Comparison of ENCODE assay signal across 13 cellular contexts in genomic region chr3:16430717-16431630, GRCh38.
DNase-seq lines count a peak whose midpoint lies in the region; ATAC-seq, FAIRE-seq and TF ChIP-seq lines count a peak whose summit lies in the region.
"Had no signal": no experiment of that assay in that cellular context is flagged by ENCODE, and none has a peak within 500 bp of the region (broad histone marks: within the 10 kb centered on the region; RNA-seq: fewer than 3 reads in every experiment).

No MANE protein-coding gene starts in this region.

- ATAC-seq in CD4-positive, alpha-beta T cell (ENCODE audit: poor library complexity): no peak
- ATAC-seq in HG02981 (IDR thresholded peaks at IDR 0.05; ENCODE audit: unreplicated experiment) (peak; percentile 45), left cardiac atrium (no peak)
- ATAC-seq: K562 had no signal

- no peak overlapping the region for H3K27ac ChIP-seq in CD4-positive, alpha-beta T cell (ENCODE audit: low read depth, low read length)
- peak overlapping the region; percentile 98 for H3K27ac ChIP-seq in OCI-LY7 (ENCODE audit: low read depth, low read length, poor library complexity, severe bottlenecking)
- H3K27ac ChIP-seq: right atrium auricular region, VCaP had no signal

- peaks cover 89% of the 10 kb centered on the region for H3K79me2 ChIP-seq in OCI-LY7 (ENCODE audit: insufficient read depth, low read depth, low read length)

- H3K9me2 ChIP-seq in OCI-LY7 (ENCODE audit: insufficient read depth, low read length): no peaks in the 10 kb centered on the region

- BruUV-seq in OCI-LY7 (replicated peaks; lab: Mats Ljungman, UMichigan): TSS peak; percentile 7

- H3K9me3 Mint-ChIP-seq in CD4-positive, alpha-beta T cell: no peaks in the 10 kb centered on the region

- H3K4me1 ChIP-seq in OCI-LY7 (ENCODE audit: insufficient read depth, low read length, poor library complexity, severe bottlenecking): peaks cover 98% of the 10 kb centered on the region

- POLR2A ChIA-PET in CD4-positive, alpha-beta T cell (lab: Charles Lee): no interaction called here
- POLR2A ChIA-PET in OCI-LY7 (lab: Charles Lee): interaction anchor here (0.6 to 6.8 kb wide), 26 partner anchors 9 to 199 kb away, joined by 3 to 59 read pairs (median 4); partner anchors contain the start of gene RFTN1

- peaks cover 79% of the 10 kb centered on the region for H3K36me3 Mint-ChIP-seq in CD4-positive, alpha-beta T cell (ENCODE audit: low read depth)

- H3K27me3 ChIP-seq in CD4-positive, alpha-beta T cell (ENCODE audit: control insufficient read depth, insufficient read depth, low read length): no peaks in the 10 kb centered on the region
- H3K27me3 ChIP-seq: right atrium auricular region had no signal

- H3K9me3 ChIP-seq in CD4-positive, alpha-beta T cell (ENCODE audit: control insufficient read depth, low read length): no peaks in the 10 kb centered on the region
- no peaks in the 10 kb centered on the region; the same call in 1 of the 2 replicates for H3K9me3 ChIP-seq in OCI-LY7 (ENCODE audit: low read length)
- H3K9me3 ChIP-seq: right atrium auricular region had no signal

- CTCF ChIA-PET in CD4-positive, alpha-beta T cell (lab: Charles Lee): interaction anchor here (1.3 kb wide), 1 partner anchor 19 kb away, joined by 3 read pairs; no protein-coding TSS in a partner anchor
- CTCF ChIA-PET in OCI-LY7 (lab: Charles Lee; ENCODE audit: unreplicated experiment): interaction anchor here (0.5 kb wide), 1 partner anchor 15 kb away, joined by 3 read pairs; no protein-coding TSS in a partner anchor

- H4K20me1 ChIP-seq in OCI-LY7 (ENCODE audit: insufficient read depth, low read length): no peaks in the 10 kb centered on the region

- H3K36me3 ChIP-seq in OCI-LY7 (ENCODE audit: insufficient read depth, low read length): peaks cover 72% of the 10 kb centered on the region
- H3K36me3 ChIP-seq: right atrium auricular region had no signal

- H3K4me1 Mint-ChIP-seq in CD4-positive, alpha-beta T cell (ENCODE audit: low read depth): peaks cover 28% of the 10 kb centered on the region

- peak; percentile 94 for FAIRE-seq in GM19239 (lab: Jason Lieb, UNC)
- FAIRE-seq: K562 had no signal

- peak overlapping the region; percentile 36 for H3K27ac Mint-ChIP-seq in CD4-positive, alpha-beta T cell
- H3K27ac Mint-ChIP-seq: activated naive CD8-positive, alpha-beta T cell had no signal

- H3K27me3 Mint-ChIP-seq in CD4-positive, alpha-beta T cell: no peaks in the 10 kb centered on the region
- H3K27me3 Mint-ChIP-seq: activated naive CD8-positive, alpha-beta T cell had no signal

- no peak overlapping the region for H3K4me3 Mint-ChIP-seq in CD4-positive, alpha-beta T cell
- H3K4me3 Mint-ChIP-seq: activated naive CD8-positive, alpha-beta T cell had no signal

- TF ChIP-seq CTCF in CD4-positive, alpha-beta T cell (IDR thresholded peaks at IDR 0.05): no peak
- TF ChIP-seq CTCF in OCI-LY7 (conservative IDR thresholded peaks at IDR 0.05; ENCODE audit: low read length): no peak

- H2AFZ ChIP-seq in OCI-LY7 (ENCODE audit: low read length): no peak overlapping the region

- H3K4me3 ChIP-seq in OCI-LY7 (ENCODE audit: low read depth, low read length, poor library complexity, severe bottlenecking): peak overlapping the region; percentile 58
- H3K4me3 ChIP-seq: K562, right atrium auricular region had no signal

- DNase-seq in CD4-positive, alpha-beta T cell: no peak
- no peak for DNase-seq in GM19239 (ENCODE audit: insufficient read length, low spot score)
- peak; percentile 98 for DNase-seq in OCI-LY7 (ENCODE audit: low spot score)
- no peak for DNase-seq in DMS53 (lab: John Stamatoyannopoulos, UW)
- no peak for DNase-seq in left cardiac atrium
- DNase-seq in CD1c-positive myeloid dendritic cell (ENCODE audit: extremely low spot score): no peak
- DNase-seq in GOT3 (lab: John Stamatoyannopoulos, UW): no peak
- DNase-seq: NK-92 treated with Interleukin-12 subunit alpha and Interleukin-12 subunit beta, amount 100 ng/mL, for 24 hours had no signal

- peak overlapping the region; percentile 82 for H3K4me2 ChIP-seq in OCI-LY7 (ENCODE audit: low read length)

- intact Hi-C loops in CD4-positive, alpha-beta T cell (cut with DNase I, micrococcal nuclease): no loop called here
- intact Hi-C loops in OCI-LY7 (cut with micrococcal nuclease; ENCODE audit: unreplicated experiment): loop anchor here (1.0 to 10.0 kb wide), 3 partner anchors 51 to 464 kb away; no protein-coding TSS in a partner anchor
- intact Hi-C loops in left cardiac atrium (cut with DNase I): no loop called here
